24 cellular contexts compared by ENCODE assay signal in the genomic region with DNA sequence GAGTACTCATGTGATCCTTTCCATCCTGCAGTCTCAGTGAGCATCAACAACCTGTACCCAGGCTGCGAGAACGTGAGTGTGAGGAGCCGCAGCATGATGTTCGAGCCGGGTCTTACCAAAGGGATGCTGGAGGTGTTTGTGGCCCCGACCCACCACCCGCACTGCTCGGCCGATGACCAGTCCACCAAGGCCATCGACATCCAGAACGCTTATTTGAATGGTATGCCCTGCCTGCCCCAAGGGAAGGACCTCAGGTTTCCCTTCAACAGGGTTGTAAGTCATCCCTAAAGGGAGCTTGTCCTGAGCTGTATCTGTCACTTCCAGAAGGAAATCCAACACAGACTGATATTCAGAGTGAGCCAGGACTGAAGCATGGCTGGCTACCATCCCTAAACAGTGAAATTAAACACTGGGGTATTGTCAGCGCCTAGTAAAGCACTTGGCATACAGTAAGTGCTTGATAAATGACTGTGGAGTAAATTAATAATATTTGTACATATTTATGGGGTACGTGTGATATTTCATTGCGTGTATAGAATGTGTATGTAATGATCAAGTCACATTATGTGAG. TPM values are rescaled to one million over a fixed set of nuclear protein-coding genes. Genes with fewer than 3 reads are reported as not detected.
DNase-seq lines count a peak whose midpoint lies in the region; ATAC-seq and TF ChIP-seq lines count a peak whose summit lies in the region.
"Had no signal": no experiment of that assay in that cellular context is flagged by ENCODE, and none has a peak within 500 bp of the region (broad histone marks: within the 10 kb centered on the region; RNA-seq: fewer than 3 reads in every experiment).

No MANE protein-coding gene starts in this region.

- TF ChIP-seq CTCF in dorsolateral prefrontal cortex (IDR thresholded peaks at IDR 0.05 in 54 of 56, conservative IDR thresholded peaks at IDR 0.05 in 2 of 56; ENCODE audit: low read depth in 1 of 56, partially characterized antibody in 56 of 56) (peak in 1 of 56 donors; percentile 13), omental fat pad (IDR thresholded peaks at IDR 0.05) (no peak)

- no peaks in the 10 kb centered on the region for H3K9me3 ChIP-seq in naive thymus-derived CD4-positive, alpha-beta T cell (ENCODE audit: control insufficient read depth in 2 of 3, low read length in 3 of 3)
- H3K9me3 ChIP-seq in aorta (ENCODE audit: control insufficient read depth, low read length): no peaks in the 10 kb centered on the region
- H3K9me3 ChIP-seq: SK-N-SH had no signal

- H3K27ac Mint-ChIP-seq in naive thymus-derived CD4-positive, alpha-beta T cell: peak overlapping the region in 7 of 9 donors; percentile 23 to 91 (median 72)
- H3K27ac Mint-ChIP-seq: activated naive CD4-positive, alpha-beta T cell treated with anti-CD3 and anti-CD28 coated beads for 36 hours had no signal

- DNase-seq in D341Med (ENCODE audit: low spot score): peak; percentile 0
- DNase-seq in dorsolateral prefrontal cortex: no peak
- no peak for DNase-seq in naive thymus-derived CD4-positive, alpha-beta T cell
- peak; percentile 51 for DNase-seq in superior temporal gyrus (ENCODE audit: extremely low spot score)
- DNase-seq in stimulated activated CD8-positive, alpha-beta memory T cell treated with anti-CD3 and anti-CD28 coated beads, Interleukin-4, amount 100 ng/mL, for 48 hours: no peak
- no peak for DNase-seq in omental fat pad (ENCODE audit: low spot score)
- no peak for DNase-seq in aorta
- DNase-seq: activated CD4-positive, alpha-beta memory T cell treated with anti-CD3 and anti-CD28 coated beads, Interleukin-2, amount 10 ng/mL, durations not matched to agents 7 days and 5 days; activated CD8-positive, alpha-beta memory T cell treated with anti-CD3 and anti-CD28 coated beads, Interleukin-2, amount 50 U/mL, for 4 hours; activated naive CD4-positive, alpha-beta T cell treated with anti-CD3 and anti-CD28 coated beads for 36 hours; cerebellar nuclear complex; COR-L47; naive B cell; NCI-H1417; NCI-H2029; NCI-H526; SK-N-SH; stimulated activated naive CD4-positive, alpha-beta T cell treated with Interleukin-2 at 50 U/mL for 16 hours; T-helper 2 cell had no signal

- H3K4me3 Mint-ChIP-seq in naive thymus-derived CD4-positive, alpha-beta T cell: peak overlapping the region in 5 of 10 donors; percentile 0 to 80 (median 55)
- H3K4me3 Mint-ChIP-seq: activated CD4-positive, alpha-beta memory T cell treated with anti-CD3 and anti-CD28 coated beads, Interleukin-2, amount 10 ng/mL, durations not matched to agents 7 days and 5 days; activated naive CD4-positive, alpha-beta T cell treated with anti-CD3 and anti-CD28 coated beads for 36 hours; brain; mesothelial cell of epicardium had no signal

- POLR2A ChIA-PET in naive thymus-derived CD4-positive, alpha-beta T cell (lab: Charles Lee): interaction anchor here (1.0 to 2.0 kb wide), 3 partner anchors 23 to 40 kb away, joined by 3 to 4 read pairs (median 3); a partner anchor contains a TSS

- no peaks in the 10 kb centered on the region for H3K36me3 Mint-ChIP-seq in naive thymus-derived CD4-positive, alpha-beta T cell
- H3K36me3 Mint-ChIP-seq: naive B cell had no signal

- CTCF ChIA-PET in naive thymus-derived CD4-positive, alpha-beta T cell (lab: Charles Lee): interaction anchor here (1.2 kb wide), 1 partner anchor 26 kb away, joined by 4 read pairs; no protein-coding TSS in a partner anchor

- ATAC-seq in naive thymus-derived CD4-positive, alpha-beta T cell: no peak
- no peak for ATAC-seq in omental fat pad (ENCODE audit: low FRiP score)
- ATAC-seq in HG03196 (IDR thresholded peaks at IDR 0.05; ENCODE audit: unreplicated experiment): no peak
- ATAC-seq in aorta (ENCODE audit: low FRiP score): no peak

- intact Hi-C loops in dorsolateral prefrontal cortex (cut with DNase I): loop anchor here (2.0 to 10.0 kb wide), 3 partner anchors 40 to 358 kb away; a partner anchor contains a TSS
- intact Hi-C loops in naive thymus-derived CD4-positive, alpha-beta T cell (cut with micrococcal nuclease): loop anchor here in 1 of 2 donors (2.0 to 10.0 kb wide), 3 partner anchors 38 to 701 kb away; a partner anchor contains a TSS
- intact Hi-C loops in aorta (cut with DNase I): no loop called here

- H3K4me1 ChIP-seq in naive thymus-derived CD4-positive, alpha-beta T cell (ENCODE audit: control insufficient read depth in 2 of 2, insufficient read depth in 2 of 2, low read length in 2 of 2): peaks cover 0 to 13% of the 10 kb centered on the region in 2 donors
- no peaks in the 10 kb centered on the region for H3K4me1 ChIP-seq in aorta (ENCODE audit: control insufficient read depth in 1 of 2, insufficient read depth in 2 of 2, low read length in 2 of 2)

- H3K9me3 Mint-ChIP-seq in naive thymus-derived CD4-positive, alpha-beta T cell: peaks cover 0 to 3% (median 0%) of the 10 kb centered on the region in 11 donors
- H3K9me3 Mint-ChIP-seq: activated CD4-positive, alpha-beta memory T cell treated with anti-CD3 and anti-CD28 coated beads, Interleukin-2, amount 10 ng/mL, durations not matched to agents 7 days and 5 days had no signal

- H3K36me3 ChIP-seq in naive thymus-derived CD4-positive, alpha-beta T cell (ENCODE audit: control insufficient read depth in 2 of 3, insufficient read depth in 3 of 3, low read length in 3 of 3): no peaks in the 10 kb centered on the region
- H3K36me3 ChIP-seq in aorta (ENCODE audit: control insufficient read depth in 1 of 2, insufficient read depth in 2 of 2, low read length in 1 of 2): no peaks in the 10 kb centered on the region

- H3K27me3 ChIP-seq in dorsolateral prefrontal cortex (no peaks in the 10 kb centered on the region), aorta (ENCODE audit: control insufficient read depth in 1 of 2, insufficient read depth in 2 of 2, low read length in 1 of 2) (no peaks in the 10 kb centered on the region)
- no peaks in the 10 kb centered on the region for H3K27me3 ChIP-seq in naive thymus-derived CD4-positive, alpha-beta T cell (ENCODE audit: control insufficient read depth in 2 of 2, insufficient read depth in 2 of 2, low read length in 2 of 2)

- 93 to 94% methylated on average over 14 of the region's 14 CpGs for WGBS in aorta, 2 donors

- H3K27me3 Mint-ChIP-seq in naive thymus-derived CD4-positive, alpha-beta T cell: peaks cover 0 to 31% (median 0%) of the 10 kb centered on the region in 5 donors
- H3K27me3 Mint-ChIP-seq: brain, naive B cell had no signal

- peaks cover 11 to 37% (median 24%) of the 10 kb centered on the region in 7 donors for H3K4me1 Mint-ChIP-seq in naive thymus-derived CD4-positive, alpha-beta T cell

- H3K27ac ChIP-seq in dorsolateral prefrontal cortex (peak overlapping the region in 53 of 59 donors; percentile 6 to 84 (median 54)), aorta (ENCODE audit: low read depth in 1 of 2, low read length in 2 of 2) (no peak overlapping the region)
- H3K27ac ChIP-seq in naive thymus-derived CD4-positive, alpha-beta T cell (ENCODE audit: low read depth, low read length): no peak overlapping the region

- H3K4me3 ChIP-seq in dorsolateral prefrontal cortex (peak overlapping the region in 1 of 59 donors; percentile 3), aorta (ENCODE audit: low read length in 2 of 2) (no peak overlapping the region)
- no peak overlapping the region for H3K4me3 ChIP-seq in naive thymus-derived CD4-positive, alpha-beta T cell (ENCODE audit: low read length)
- H3K4me3 ChIP-seq: K562, skin epidermis had no signal

RNA-seq across cellular contexts. Expression of a gene that starts 39.3 kb away (rescaled TPM):
- total RNA-seq in dorsolateral prefrontal cortex: 100 to 1,000 TPM in 1 of 120 experiments, 10 to 100 TPM in 119; 39.8 to 104 (median 62.7) TPM
- total RNA-seq in naive thymus-derived CD4-positive, alpha-beta T cell: 10 to 100 TPM in 3 of 5 experiments, 1 to 10 TPM in 2; 3.7 to 67.9 (median 14.9) TPM
- 10 to 100 TPM in 1 of 2 donors, 1 to 10 TPM in 1; 8.7 to 58.8 TPM for polyA plus RNA-seq in naive thymus-derived CD4-positive, alpha-beta T cell
- total RNA-seq in omental fat pad: 100 to 1,000 TPM; 160 to 932 (median 321) TPM
- total RNA-seq in aorta: 100 to 1,000 TPM; 130 to 174 TPM
- polyA plus RNA-seq in aorta: 100 to 1,000 TPM in 1 of 2 donors, 10 to 100 TPM in 1; 73.1 to 116 TPM

Comparison
In these comparisons a context has a peak if more than half of its experiments do, and no peak if none do; other contexts are left out.
1. DNase-seq: peak in D341Med (single experiment) and superior temporal gyrus (single experiment); none in dorsolateral prefrontal cortex (0 of 10), naive thymus-derived CD4-positive, alpha-beta T cell (0 of 9), stimulated activated CD8-positive, alpha-beta memory T cell treated with anti-CD3 and anti-CD28 coated beads, Interleukin-4, amount 100 ng/mL, for 48 hours (single experiment), omental fat pad (single experiment) and aorta (0 of 2).
2. H3K27ac ChIP-seq: peak in dorsolateral prefrontal cortex (53 of 59); none in naive thymus-derived CD4-positive, alpha-beta T cell (single experiment) and aorta (0 of 2).
3. intact Hi-C loops: an anchor here in dorsolateral prefrontal cortex (2.0 to 10.0 kb wide); none called in aorta.